ENCODE assay signal across 21 cellular contexts in genomic region chr6:90095145-90095544, GRCh38.
"Had no signal": no experiment of that assay in that cellular context is flagged by ENCODE, and none has a peak within 500 bp of the region (broad histone marks: within the 10 kb centered on the region; RNA-seq: fewer than 3 reads in every experiment).

No MANE protein-coding gene starts in this region.

- H3K27ac Mint-ChIP-seq: activated CD4-positive, alpha-beta memory T cell treated with anti-CD3 and anti-CD28 coated beads for 36 hours; nephron; stimulated activated effector memory CD8-positive, alpha-beta T cell treated with anti-CD3 and anti-CD28 coated beads, Interleukin-12 subunit alpha, Interleukin-12 subunit beta, amount 100 ng/mL, for 72 hours; T-helper 2 cell treated with Interferon-gamma antibody and Interleukin-4, amounts not matched to agents 5 μg/mL and 100 μg/mL, for 36 hours had no signal

- DNase-seq: activated CD4-positive, alpha-beta memory T cell treated with anti-CD3 and anti-CD28 coated beads for 36 hours; activated CD4-positive, CD25-positive, alpha-beta regulatory T cell; activated CD8-positive, alpha-beta memory T cell treated with anti-CD3 and anti-CD28 coated beads, Interleukin-2, amount 50 U/mL, for 4 hours; aorta; cortex of kidney; effector CD8-positive, alpha-beta T cell; esophagus squamous epithelium; glutamatergic neuron; kidney glomerular epithelial cell; left ventricle myocardium superior; nucleus accumbens; posterior cingulate gyrus; retina; stimulated activated CD4-positive, alpha-beta T cell treated with anti-CD3 and anti-CD28 coated beads, Interleukin-12 subunit alpha, Interleukin-12 subunit beta, amount 100 ng/mL, for 4 hours; stimulated activated CD4-positive, alpha-beta T cell treated with anti-CD3 and anti-CD28 coated beads, Interleukin-2, amount 100 ng/mL, for 24 hours; trophoblast cell had no signal

- H3K9me3 Mint-ChIP-seq: activated CD4-positive, alpha-beta memory T cell treated with anti-CD3 and anti-CD28 coated beads for 36 hours; memory B cell; nephron; stimulated activated effector memory CD8-positive, alpha-beta T cell treated with anti-CD3 and anti-CD28 coated beads, Interleukin-12 subunit alpha, Interleukin-12 subunit beta, amount 100 ng/mL, for 72 hours; T-helper 2 cell treated with Interferon-gamma antibody and Interleukin-4, amounts not matched to agents 5 μg/mL and 100 μg/mL, for 36 hours had no signal

- H3K27me3 Mint-ChIP-seq: memory B cell had no signal

- H3K9me3 ChIP-seq: esophagus squamous epithelium, suprapubic skin had no signal

- H3K27ac ChIP-seq: esophagus squamous epithelium, suprapubic skin had no signal

- H3K4me3 Mint-ChIP-seq: activated CD4-positive, alpha-beta memory T cell treated with anti-CD3 and anti-CD28 coated beads for 36 hours; memory B cell; nephron; stimulated activated effector memory CD8-positive, alpha-beta T cell treated with anti-CD3 and anti-CD28 coated beads, Interleukin-12 subunit alpha, Interleukin-12 subunit beta, amount 100 ng/mL, for 72 hours had no signal

- ATAC-seq: left ventricle myocardium superior; stimulated activated effector memory CD8-positive, alpha-beta T cell treated with anti-CD3 and anti-CD28 coated beads, Interleukin-12 subunit alpha, Interleukin-12 subunit beta, amount 100 ng/mL, for 72 hours had no signal

- H3K36me3 Mint-ChIP-seq: stimulated activated effector memory CD8-positive, alpha-beta T cell treated with anti-CD3 and anti-CD28 coated beads, Interleukin-12 subunit alpha, Interleukin-12 subunit beta, amount 100 ng/mL, for 72 hours had no signal

- H3K36me3 ChIP-seq: esophagus squamous epithelium, suprapubic skin had no signal
